Comparison of ENCODE assay signal across 1 cellular context in the genomic region with DNA sequence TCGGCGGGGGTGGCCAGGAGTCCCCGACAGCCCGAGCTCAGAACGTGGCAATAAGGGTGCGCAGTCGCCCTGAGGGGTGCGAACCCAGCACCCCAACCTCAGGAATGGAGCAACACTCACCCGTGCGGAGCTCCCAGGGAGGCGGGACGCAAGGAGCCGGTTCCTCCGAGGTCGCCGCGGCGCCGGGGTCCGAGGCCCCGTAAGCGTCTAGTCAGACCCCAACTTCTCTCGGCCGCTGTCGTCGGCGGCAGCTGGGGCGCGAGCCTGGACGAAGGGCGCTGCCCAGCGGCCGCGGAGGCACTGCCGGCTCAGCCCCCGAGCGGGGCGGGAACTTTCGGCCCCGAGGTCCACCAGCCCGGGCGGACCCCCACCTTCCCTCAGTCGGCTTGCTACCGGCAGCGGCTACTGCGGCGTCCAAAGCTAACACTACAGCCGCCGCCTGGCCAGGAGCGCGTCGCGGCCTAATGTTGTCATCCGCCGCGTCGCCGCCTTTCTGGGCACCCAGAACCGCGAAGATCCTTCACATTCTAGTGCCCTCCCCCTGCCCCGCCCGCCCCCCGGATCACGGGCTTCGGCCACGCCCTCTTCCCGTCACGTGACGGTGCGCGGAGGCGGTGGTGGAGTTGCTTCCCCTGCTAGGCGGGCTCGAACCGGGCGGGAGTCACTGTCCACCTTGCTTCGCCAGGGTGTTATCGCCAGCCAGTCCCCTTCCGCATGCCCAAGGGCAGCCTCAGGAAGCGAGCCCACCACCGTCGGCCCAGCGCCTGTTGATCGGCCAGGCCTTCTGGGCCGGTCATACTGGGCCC.
TF ChIP-seq lines count a peak whose summit lies in the region.

A gene with protein sequence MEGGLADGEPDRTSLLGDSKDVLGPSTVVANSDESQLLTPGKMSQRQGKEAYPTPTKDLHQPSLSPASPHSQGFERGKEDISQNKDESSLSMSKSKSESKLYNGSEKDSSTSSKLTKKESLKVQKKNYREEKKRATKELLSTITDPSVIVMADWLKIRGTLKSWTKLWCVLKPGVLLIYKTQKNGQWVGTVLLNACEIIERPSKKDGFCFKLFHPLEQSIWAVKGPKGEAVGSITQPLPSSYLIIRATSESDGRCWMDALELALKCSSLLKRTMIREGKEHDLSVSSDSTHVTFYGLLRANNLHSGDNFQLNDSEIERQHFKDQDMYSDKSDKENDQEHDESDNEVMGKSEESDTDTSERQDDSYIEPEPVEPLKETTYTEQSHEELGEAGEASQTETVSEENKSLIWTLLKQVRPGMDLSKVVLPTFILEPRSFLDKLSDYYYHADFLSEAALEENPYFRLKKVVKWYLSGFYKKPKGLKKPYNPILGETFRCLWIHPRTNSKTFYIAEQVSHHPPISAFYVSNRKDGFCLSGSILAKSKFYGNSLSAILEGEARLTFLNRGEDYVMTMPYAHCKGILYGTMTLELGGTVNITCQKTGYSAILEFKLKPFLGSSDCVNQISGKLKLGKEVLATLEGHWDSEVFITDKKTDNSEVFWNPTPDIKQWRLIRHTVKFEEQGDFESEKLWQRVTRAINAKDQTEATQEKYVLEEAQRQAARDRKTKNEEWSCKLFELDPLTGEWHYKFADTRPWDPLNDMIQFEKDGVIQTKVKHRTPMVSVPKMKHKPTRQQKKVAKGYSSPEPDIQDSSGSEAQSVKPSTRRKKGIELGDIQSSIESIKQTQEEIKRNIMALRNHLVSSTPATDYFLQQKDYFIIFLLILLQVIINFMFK (minus strand): TSS at position 495 of the 806 bp plus-strand sequence. CDS start 72,220 bp downstream, outside the sequence.

TF ChIP-seq in GM12878, 131 proteins besides CTCF, POLR2A, EP300 and RAD21 (continued from another document and continues in another):
- TF ChIP-seq, protein P1, sequence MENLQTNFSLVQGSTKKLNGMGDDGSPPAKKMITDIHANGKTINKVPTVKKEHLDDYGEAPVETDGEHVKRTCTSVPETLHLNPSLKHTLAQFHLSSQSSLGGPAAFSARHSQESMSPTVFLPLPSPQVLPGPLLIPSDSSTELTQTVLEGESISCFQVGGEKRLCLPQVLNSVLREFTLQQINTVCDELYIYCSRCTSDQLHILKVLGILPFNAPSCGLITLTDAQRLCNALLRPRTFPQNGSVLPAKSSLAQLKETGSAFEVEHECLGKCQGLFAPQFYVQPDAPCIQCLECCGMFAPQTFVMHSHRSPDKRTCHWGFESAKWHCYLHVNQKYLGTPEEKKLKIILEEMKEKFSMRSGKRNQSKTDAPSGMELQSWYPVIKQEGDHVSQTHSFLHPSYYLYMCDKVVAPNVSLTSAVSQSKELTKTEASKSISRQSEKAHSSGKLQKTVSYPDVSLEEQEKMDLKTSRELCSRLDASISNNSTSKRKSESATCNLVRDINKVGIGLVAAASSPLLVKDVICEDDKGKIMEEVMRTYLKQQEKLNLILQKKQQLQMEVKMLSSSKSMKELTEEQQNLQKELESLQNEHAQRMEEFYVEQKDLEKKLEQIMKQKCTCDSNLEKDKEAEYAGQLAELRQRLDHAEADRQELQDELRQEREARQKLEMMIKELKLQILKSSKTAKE (IDR thresholded peaks at IDR 0.05; ENCODE audit: low read depth, poor library complexity, severe bottlenecking), result no peak
- TF ChIP-seq CHD1 (IDR thresholded peaks at IDR 0.05; ENCODE audit: low read depth, low read length) (no peak), RBBP5 (conservative IDR thresholded peaks at IDR 0.05) (0 out of 2 replicates have a peak, but pooled peaks have one; percentile 45), EGR1 (IDR thresholded peaks at IDR 0.05; ENCODE audit: borderline replicate concordance in 1 of 2, low read depth in 2 of 2, low read length in 2 of 2) (peak in 1 of 2 experiments; percentile 97; a peak in 2 of 3 replicates), RCOR1 (conservative IDR thresholded peaks at IDR 0.05; ENCODE audit: low read depth, low read length) (no peak), MYC (IDR thresholded peaks at IDR 0.05; ENCODE audit: insufficient read depth, insufficient read length, insufficient replicate concordance, low read length, severe bottlenecking) (peak; percentile 18), IRF4 (IDR thresholded peaks at IDR 0.05; ENCODE audit: low read depth, low read length) (no peak), NR2C2 (IDR thresholded peaks at IDR 0.05; ENCODE audit: borderline replicate concordance, control insufficient read depth, insufficient read length, low read depth) (no peak), MEF2A (IDR thresholded peaks at IDR 0.05; ENCODE audit: insufficient read depth, low read depth, low read length) (0 out of 2 replicates have a peak, but pooled peaks have one; percentile 26), SIN3A (IDR thresholded peaks at IDR 0.05; ENCODE audit: low read depth, low read length) (peak; percentile 34; the same call in 1 of the 2 replicates), SREBF2 (IDR thresholded peaks at IDR 0.05; ENCODE audit: low read length) (no peak), DPF2 (IDR thresholded peaks at IDR 0.05) (peak; percentile 86), POU2F2 (IDR thresholded peaks at IDR 0.05; ENCODE audit: borderline replicate concordance, low read depth, low read length) (peak; percentile 56; the same call in 1 of the 3 replicates), CEBPB (IDR thresholded peaks at IDR 0.05; ENCODE audit: borderline replicate concordance in 1 of 2, low read depth in 2 of 2, low read length in 2 of 2) (no peak), ZNF207 (IDR thresholded peaks at IDR 0.05; ENCODE audit: borderline replicate concordance) (no peak), NFXL1 (IDR thresholded peaks at IDR 0.05; ENCODE audit: borderline replicate concordance) (no peak), SRF (IDR thresholded peaks at IDR 0.05; ENCODE audit: low read depth in 2 of 2, low read length in 2 of 2) (peak in 1 of 2 experiments; percentile 87; a peak in 2 of 4 replicates), TCF7 (IDR thresholded peaks at IDR 0.05; ENCODE audit: borderline replicate concordance) (no peak; the same call in 1 of the 2 replicates), LARP7 (IDR thresholded peaks at IDR 0.05) (no peak; the same call in none of the 2 replicates), TCF3 (IDR thresholded peaks at IDR 0.05; ENCODE audit: borderline replicate concordance, insufficient read depth, low read depth, low read length) (peak; percentile 37; the same call in 1 of the 2 replicates), POLR2AphosphoS5 (IDR thresholded peaks at IDR 0.05; ENCODE audit: low read length) (peak; percentile 95), NBN (IDR thresholded peaks at IDR 0.05) (peak; percentile 83), IKZF2 (IDR thresholded peaks at IDR 0.05) (no peak; a peak in 2 of 4 replicates), BCL11A (IDR thresholded peaks at IDR 0.05; ENCODE audit: low read depth, low read length) (no peak), SMAD1 (IDR thresholded peaks at IDR 0.05; ENCODE audit: low read depth, partially characterized antibody) (peak; percentile 17), SMC3 (IDR thresholded peaks at IDR 0.05; ENCODE audit: borderline replicate concordance, low read length) (no peak), CBX3 (IDR thresholded peaks at IDR 0.05; ENCODE audit: borderline replicate concordance, low read depth) (no peak), RFX5 (IDR thresholded peaks at IDR 0.05; ENCODE audit: low read depth, low read length) (no peak; the same call in 1 of the 2 replicates), ZNF622 (IDR thresholded peaks at IDR 0.05) (no peak), ZNF384 (IDR thresholded peaks at IDR 0.05; ENCODE audit: borderline replicate concordance, low read depth, low read length) (no peak), ATF7 (IDR thresholded peaks at IDR 0.05; ENCODE audit: low read depth) (0 out of 2 replicates have a peak, but pooled peaks have one; percentile 29), MTA2 (IDR thresholded peaks at IDR 0.05; ENCODE audit: low read depth) (0 out of 2 replicates have a peak, but pooled peaks have one; percentile 40), MXI1 (IDR thresholded peaks at IDR 0.05; ENCODE audit: low read depth, low read length) (no peak; the same call in 1 of the 2 replicates), SUZ12 (IDR thresholded peaks at IDR 0.05; ENCODE audit: unreplicated experiment) (no peak), SMAD5 (IDR thresholded peaks at IDR 0.05; ENCODE audit: low read depth) (peak; percentile 70; the same call in 1 of the 2 replicates), GABPA (IDR thresholded peaks at IDR 0.05; ENCODE audit: low read depth) (no peak), TBL1XR1 (IDR thresholded peaks at IDR 0.05; ENCODE audit: low read depth, low read length) (no peak)
- TF ChIP-seq, protein P2, sequence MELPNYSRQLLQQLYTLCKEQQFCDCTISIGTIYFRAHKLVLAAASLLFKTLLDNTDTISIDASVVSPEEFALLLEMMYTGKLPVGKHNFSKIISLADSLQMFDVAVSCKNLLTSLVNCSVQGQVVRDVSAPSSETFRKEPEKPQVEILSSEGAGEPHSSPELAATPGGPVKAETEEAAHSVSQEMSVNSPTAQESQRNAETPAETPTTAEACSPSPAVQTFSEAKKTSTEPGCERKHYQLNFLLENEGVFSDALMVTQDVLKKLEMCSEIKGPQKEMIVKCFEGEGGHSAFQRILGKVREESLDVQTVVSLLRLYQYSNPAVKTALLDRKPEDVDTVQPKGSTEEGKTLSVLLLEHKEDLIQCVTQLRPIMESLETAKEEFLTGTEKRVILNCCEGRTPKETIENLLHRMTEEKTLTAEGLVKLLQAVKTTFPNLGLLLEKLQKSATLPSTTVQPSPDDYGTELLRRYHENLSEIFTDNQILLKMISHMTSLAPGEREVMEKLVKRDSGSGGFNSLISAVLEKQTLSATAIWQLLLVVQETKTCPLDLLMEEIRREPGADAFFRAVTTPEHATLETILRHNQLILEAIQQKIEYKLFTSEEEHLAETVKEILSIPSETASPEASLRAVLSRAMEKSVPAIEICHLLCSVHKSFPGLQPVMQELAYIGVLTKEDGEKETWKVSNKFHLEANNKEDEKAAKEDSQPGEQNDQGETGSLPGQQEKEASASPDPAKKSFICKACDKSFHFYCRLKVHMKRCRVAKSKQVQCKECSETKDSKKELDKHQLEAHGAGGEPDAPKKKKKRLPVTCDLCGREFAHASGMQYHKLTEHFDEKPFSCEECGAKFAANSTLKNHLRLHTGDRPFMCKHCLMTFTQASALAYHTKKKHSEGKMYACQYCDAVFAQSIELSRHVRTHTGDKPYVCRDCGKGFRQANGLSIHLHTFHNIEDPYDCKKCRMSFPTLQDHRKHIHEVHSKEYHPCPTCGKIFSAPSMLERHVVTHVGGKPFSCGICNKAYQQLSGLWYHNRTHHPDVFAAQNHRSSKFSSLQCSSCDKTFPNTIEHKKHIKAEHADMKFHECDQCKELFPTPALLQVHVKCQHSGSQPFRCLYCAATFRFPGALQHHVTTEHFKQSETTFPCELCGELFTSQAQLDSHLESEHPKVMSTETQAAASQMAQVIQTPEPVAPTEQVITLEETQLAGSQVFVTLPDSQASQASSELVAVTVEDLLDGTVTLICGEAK (IDR thresholded peaks at IDR 0.05; ENCODE audit: borderline replicate concordance), result 0 out of 2 replicates have a peak, but pooled peaks have one; percentile 14
- TF ChIP-seq, protein P3, sequence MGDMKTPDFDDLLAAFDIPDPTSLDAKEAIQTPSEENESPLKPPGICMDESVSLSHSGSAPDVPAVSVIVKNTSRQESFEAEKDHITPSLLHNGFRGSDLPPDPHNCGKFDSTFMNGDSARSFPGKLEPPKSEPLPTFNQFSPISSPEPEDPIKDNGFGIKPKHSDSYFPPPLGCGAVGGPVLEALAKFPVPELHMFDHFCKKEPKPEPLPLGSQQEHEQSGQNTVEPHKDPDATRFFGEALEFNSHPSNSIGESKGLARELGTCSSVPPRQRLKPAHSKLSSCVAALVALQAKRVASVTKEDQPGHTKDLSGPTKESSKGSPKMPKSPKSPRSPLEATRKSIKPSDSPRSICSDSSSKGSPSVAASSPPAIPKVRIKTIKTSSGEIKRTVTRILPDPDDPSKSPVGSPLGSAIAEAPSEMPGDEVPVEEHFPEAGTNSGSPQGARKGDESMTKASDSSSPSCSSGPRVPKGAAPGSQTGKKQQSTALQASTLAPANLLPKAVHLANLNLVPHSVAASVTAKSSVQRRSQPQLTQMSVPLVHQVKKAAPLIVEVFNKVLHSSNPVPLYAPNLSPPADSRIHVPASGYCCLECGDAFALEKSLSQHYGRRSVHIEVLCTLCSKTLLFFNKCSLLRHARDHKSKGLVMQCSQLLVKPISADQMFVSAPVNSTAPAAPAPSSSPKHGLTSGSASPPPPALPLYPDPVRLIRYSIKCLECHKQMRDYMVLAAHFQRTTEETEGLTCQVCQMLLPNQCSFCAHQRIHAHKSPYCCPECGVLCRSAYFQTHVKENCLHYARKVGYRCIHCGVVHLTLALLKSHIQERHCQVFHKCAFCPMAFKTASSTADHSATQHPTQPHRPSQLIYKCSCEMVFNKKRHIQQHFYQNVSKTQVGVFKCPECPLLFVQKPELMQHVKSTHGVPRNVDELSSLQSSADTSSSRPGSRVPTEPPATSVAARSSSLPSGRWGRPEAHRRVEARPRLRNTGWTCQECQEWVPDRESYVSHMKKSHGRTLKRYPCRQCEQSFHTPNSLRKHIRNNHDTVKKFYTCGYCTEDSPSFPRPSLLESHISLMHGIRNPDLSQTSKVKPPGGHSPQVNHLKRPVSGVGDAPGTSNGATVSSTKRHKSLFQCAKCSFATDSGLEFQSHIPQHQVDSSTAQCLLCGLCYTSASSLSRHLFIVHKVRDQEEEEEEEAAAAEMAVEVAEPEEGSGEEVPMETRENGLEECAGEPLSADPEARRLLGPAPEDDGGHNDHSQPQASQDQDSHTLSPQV (IDR thresholded peaks at IDR 0.05), result no peak
- TF ChIP-seq, protein P4, sequence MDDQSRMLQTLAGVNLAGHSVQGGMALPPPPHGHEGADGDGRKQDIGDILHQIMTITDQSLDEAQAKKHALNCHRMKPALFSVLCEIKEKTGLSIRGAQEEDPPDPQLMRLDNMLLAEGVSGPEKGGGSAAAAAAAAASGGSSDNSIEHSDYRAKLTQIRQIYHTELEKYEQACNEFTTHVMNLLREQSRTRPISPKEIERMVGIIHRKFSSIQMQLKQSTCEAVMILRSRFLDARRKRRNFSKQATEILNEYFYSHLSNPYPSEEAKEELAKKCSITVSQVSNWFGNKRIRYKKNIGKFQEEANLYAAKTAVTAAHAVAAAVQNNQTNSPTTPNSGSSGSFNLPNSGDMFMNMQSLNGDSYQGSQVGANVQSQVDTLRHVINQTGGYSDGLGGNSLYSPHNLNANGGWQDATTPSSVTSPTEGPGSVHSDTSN (IDR thresholded peaks at IDR 0.05; ENCODE audit: insufficient replicate concordance, low read depth, low read length), result no peak
- TF ChIP-seq, protein P5, sequence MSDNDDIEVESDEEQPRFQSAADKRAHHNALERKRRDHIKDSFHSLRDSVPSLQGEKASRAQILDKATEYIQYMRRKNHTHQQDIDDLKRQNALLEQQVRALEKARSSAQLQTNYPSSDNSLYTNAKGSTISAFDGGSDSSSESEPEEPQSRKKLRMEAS (IDR thresholded peaks at IDR 0.05; ENCODE audit: low read depth, low read length), result peak; percentile 96
- TF ChIP-seq, protein P6, sequence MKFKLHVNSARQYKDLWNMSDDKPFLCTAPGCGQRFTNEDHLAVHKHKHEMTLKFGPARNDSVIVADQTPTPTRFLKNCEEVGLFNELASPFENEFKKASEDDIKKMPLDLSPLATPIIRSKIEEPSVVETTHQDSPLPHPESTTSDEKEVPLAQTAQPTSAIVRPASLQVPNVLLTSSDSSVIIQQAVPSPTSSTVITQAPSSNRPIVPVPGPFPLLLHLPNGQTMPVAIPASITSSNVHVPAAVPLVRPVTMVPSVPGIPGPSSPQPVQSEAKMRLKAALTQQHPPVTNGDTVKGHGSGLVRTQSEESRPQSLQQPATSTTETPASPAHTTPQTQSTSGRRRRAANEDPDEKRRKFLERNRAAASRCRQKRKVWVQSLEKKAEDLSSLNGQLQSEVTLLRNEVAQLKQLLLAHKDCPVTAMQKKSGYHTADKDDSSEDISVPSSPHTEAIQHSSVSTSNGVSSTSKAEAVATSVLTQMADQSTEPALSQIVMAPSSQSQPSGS (IDR thresholded peaks at IDR 0.05; ENCODE audit: low read length), result no peak
